22 cellular contexts compared by ENCODE assay signal in genomic region chr9:72936266-72936665, GRCh38. TPM values are rescaled to one million over a fixed set of nuclear protein-coding genes. Genes with fewer than 3 reads are reported as not detected.
DNase-seq lines count a peak whose midpoint lies in the region; ATAC-seq, FAIRE-seq and TF ChIP-seq lines count a peak whose summit lies in the region.
"Had no signal": no experiment of that assay in that cellular context is flagged by ENCODE, and none has a peak within 500 bp of the region (broad histone marks: within the 10 kb centered on the region; RNA-seq: fewer than 3 reads in every experiment).

No MANE protein-coding gene starts in this region.

- no peak for FAIRE-seq in kidney (lab: Jason Lieb, UNC)
- no peak for FAIRE-seq in HTR-8/SVneo (lab: Jason Lieb, UNC)
- FAIRE-seq: G401.6, GM12892, H54 had no signal

- TF ChIP-seq CTCF in kidney (IDR thresholded peaks at IDR 0.05; ENCODE audit: borderline replicate concordance, extremely low read depth, insufficient read depth): no peak
- no peak for TF ChIP-seq CTCF in liver (IDR thresholded peaks at IDR 0.05; ENCODE audit: low read depth, low read length, missing input control)
- TF ChIP-seq CTCF in neural progenitor cell (IDR thresholded peaks at IDR 0.05): no peak

- 39% methylated on average over 2 of the region's 2 CpGs for WGBS in liver

- H3K4me1 ChIP-seq in kidney (ENCODE audit: control insufficient read depth in 1 of 2, insufficient read depth in 1 of 2, low read depth in 1 of 2, low read length in 2 of 2) (peaks cover 0 to 21% of the 10 kb centered on the region in 2 donors), liver (ENCODE audit: control insufficient read depth in 4 of 4, insufficient read depth in 4 of 4, low read length in 3 of 4) (peaks cover 5 to 62% (median 51%) of the 10 kb centered on the region in 4 donors), neural progenitor cell (peaks cover 22% of the 10 kb centered on the region)
- H3K4me1 ChIP-seq: BLaER1 had no signal

- H2AFZ ChIP-seq in neural progenitor cell (replicated peaks): no peak overlapping the region

- H3K27me3 ChIP-seq in liver (ENCODE audit: control insufficient read depth in 4 of 4, insufficient read depth in 4 of 4, low read length in 3 of 4) (no peaks in the 10 kb centered on the region), neural progenitor cell (no peaks in the 10 kb centered on the region)
- H3K27me3 ChIP-seq: BLaER1 had no signal

- H3K27me3 Mint-ChIP-seq in neural progenitor cell (ENCODE audit: insufficient read depth, low read depth): peaks cover 2% of the 10 kb centered on the region
- H3K27me3 Mint-ChIP-seq: B cell; CD4-positive, CD25-positive, alpha-beta regulatory T cell had no signal

- H4K20me1 ChIP-seq in neural progenitor cell (ENCODE audit: low read depth): no peaks in the 10 kb centered on the region
- H4K20me1 ChIP-seq: BLaER1 had no signal

- peaks cover 8% of the 10 kb centered on the region for H3F3A ChIP-seq in neural progenitor cell (ENCODE audit: low read depth)

- H3K79me2 ChIP-seq in neural progenitor cell (ENCODE audit: low read depth): no peaks in the 10 kb centered on the region

- H3K27ac Mint-ChIP-seq in neural progenitor cell: no peak overlapping the region
- H3K27ac Mint-ChIP-seq: B cell; CD4-positive, CD25-positive, alpha-beta regulatory T cell; CD8-positive, alpha-beta T cell; HFFc6 had no signal

- no peak overlapping the region for H3K9ac ChIP-seq in kidney (ENCODE audit: low read length in 2 of 2)
- no peak overlapping the region for H3K9ac ChIP-seq in liver (ENCODE audit: low read depth in 1 of 2, low read length in 2 of 2)
- no peak overlapping the region for H3K9ac ChIP-seq in neural progenitor cell
- H3K9ac ChIP-seq: BLaER1 had no signal

- no peaks in the 10 kb centered on the region for H3K9me3 Mint-ChIP-seq in neural progenitor cell
- H3K9me3 Mint-ChIP-seq: CD8-positive, alpha-beta T cell; HFFc6 had no signal

- ATAC-seq in esophagus mucosa (no peak), HG02884 (IDR thresholded peaks at IDR 0.05; ENCODE audit: unreplicated experiment) (no peak)
- ATAC-seq: CD8-positive, alpha-beta T cell had no signal

- peaks cover 10% of the 10 kb centered on the region for H3K4me1 Mint-ChIP-seq in neural progenitor cell
- H3K4me1 Mint-ChIP-seq: B cell; CD4-positive, CD25-positive, alpha-beta regulatory T cell had no signal

- H3K36me3 Mint-ChIP-seq in neural progenitor cell: no peaks in the 10 kb centered on the region
- H3K36me3 Mint-ChIP-seq: CD4-positive, CD25-positive, alpha-beta regulatory T cell; CD8-positive, alpha-beta T cell had no signal

- H3K4me3 ChIP-seq in kidney (ENCODE audit: low read length in 2 of 2) (no peak overlapping the region), liver (ENCODE audit: low read depth in 1 of 3, low read length in 3 of 3) (peak overlapping the region in 1 of 3 donors; percentile 1), neural progenitor cell (no peak overlapping the region)
- H3K4me3 ChIP-seq: BLaER1, HAP-1 had no signal

- intact Hi-C loops in kidney (cut with DNase I): no loop called here

- H3K36me3 ChIP-seq in kidney (ENCODE audit: control insufficient read depth in 1 of 2, insufficient read depth in 2 of 2, low read length in 2 of 2): no peaks in the 10 kb centered on the region
- H3K36me3 ChIP-seq in liver (ENCODE audit: control insufficient read depth in 4 of 4, insufficient read depth in 3 of 4, low read depth in 1 of 4, low read length in 3 of 4): peaks cover 2 to 9% (median 5%) of the 10 kb centered on the region in 4 donors
- H3K36me3 ChIP-seq in neural progenitor cell: no peaks in the 10 kb centered on the region
- H3K36me3 ChIP-seq: BLaER1, HAP-1 had no signal

- H3K4me2 ChIP-seq in neural progenitor cell: peak overlapping the region; percentile 52
- H3K4me2 ChIP-seq: BLaER1 had no signal

- H3K27ac ChIP-seq in kidney (ENCODE audit: low read depth in 2 of 2, low read length in 2 of 2) (peak overlapping the region; percentile 18 to 41), liver (ENCODE audit: low read depth in 1 of 2, low read length in 2 of 2) (peak overlapping the region in 1 of 2 donors; percentile 16), neural progenitor cell (no peak overlapping the region)
- H3K27ac ChIP-seq: BLaER1, C4-2B had no signal

- no peak overlapping the region for H3K4me3 Mint-ChIP-seq in neural progenitor cell
- H3K4me3 Mint-ChIP-seq: B cell; CD4-positive, CD25-positive, alpha-beta regulatory T cell; CD8-positive, alpha-beta T cell; HFFc6 had no signal

- DNase-seq in kidney (no peak), neural progenitor cell (ENCODE audit: low spot score) (no peak), HTR-8/SVneo (ENCODE audit: insufficient read length, low spot score) (no peak)
- no peak for DNase-seq in activated naive CD4-positive, alpha-beta T cell (lab: John Stamatoyannopoulos, UW)
- DNase-seq: Caco-2; CD4-positive, CD25-positive, alpha-beta regulatory T cell; CD8-positive, alpha-beta T cell; DMS153; DND-41; GOT3; HFFc6 had no signal

- TF ChIP-seq RAD21 in liver (IDR thresholded peaks at IDR 0.05): no peak

- H3K9me3 ChIP-seq in kidney (ENCODE audit: control insufficient read depth in 1 of 2, low read length in 2 of 2): no peaks in the 10 kb centered on the region
- no peaks in the 10 kb centered on the region for H3K9me3 ChIP-seq in liver (ENCODE audit: control insufficient read depth in 4 of 4, low read length in 3 of 4)
- no peaks in the 10 kb centered on the region for H3K9me3 ChIP-seq in neural progenitor cell (ENCODE audit: low read depth)
- H3K9me3 ChIP-seq: BLaER1, Caco-2, HAP-1 had no signal

TF ChIP-seq in liver, 16 proteins besides CTCF, POLR2A, EP300 and RAD21:
- TF ChIP-seq YY1 (IDR thresholded peaks at IDR 0.05): no peak
- TF ChIP-seq SP1 (IDR thresholded peaks at IDR 0.05): peak; percentile 23
- TF ChIP-seq RXRA (IDR thresholded peaks at IDR 0.05): no peak
- TF ChIP-seq HNF4A (conservative IDR thresholded peaks at IDR 0.05): peak; percentile 47 to 71

RNA-seq across cellular contexts. Expression of gene ALDH1A1, which starts 16.6 kb away (rescaled TPM):
- total RNA-seq in kidney: 191 TPM
- 295 TPM for polyA plus RNA-seq in kidney (ENCODE audit: insufficient read depth, low read depth, low replicate concordance)
- 100 to 1,000 TPM; 178 to 208 TPM for total RNA-seq in liver
- 100 to 1,000 TPM; 118 to 433 TPM for polyA plus RNA-seq in liver
- not detected in 2 replicates for total RNA-seq in neural progenitor cell (ENCODE audit: low replicate concordance)
- 3.3 TPM for total RNA-seq in esophagus mucosa
- total RNA-seq: A172; B cell; CD8-positive, alpha-beta T cell had no signal

Comparison
In these comparisons a context has a peak if more than half of its experiments do, and no peak if none do; other contexts are left out.
1. RNA of gene ALDH1A1, which starts 16.6 kb away (total RNA-seq): 178 to 208 TPM in liver and 191 TPM in kidney (single experiment); 3.3 TPM in esophagus mucosa (single experiment) and not detected in neural progenitor cell; every median in the first group is over 10 times any median in the second.